10 cellular contexts compared by ENCODE assay signal in genomic region chr18:23143871-23144270, GRCh38. TPM values are rescaled to one million over a fixed set of nuclear protein-coding genes. Genes with fewer than 3 reads are reported as not detected.
DNase-seq lines count a peak whose midpoint lies in the region; ATAC-seq, FAIRE-seq and TF ChIP-seq lines count a peak whose summit lies in the region.
"Had no signal": no experiment of that assay in that cellular context is flagged by ENCODE, and none has a peak within 500 bp of the region (broad histone marks: within the 10 kb centered on the region; RNA-seq: fewer than 3 reads in every experiment).

No MANE protein-coding gene starts in this region.

- H3K27ac Mint-ChIP-seq in stimulated activated naive CD8-positive, alpha-beta T cell treated with anti-CD3 and anti-CD28 coated beads, Interleukin-15, amount 100 ng/mL, for 72 hours = peak overlapping the region; percentile 4 to 43

- no peaks in the 10 kb centered on the region for H3K79me2 ChIP-seq in keratinocyte (ENCODE audit: control insufficient read depth, insufficient read depth, low read length)

- no peak for TF ChIP-seq CTCF in keratinocyte (optimal IDR thresholded peaks at IDR 0.05 in 1 of 3, IDR thresholded peaks at IDR 0.05 in 1 of 3, conservative IDR thresholded peaks at IDR 0.05 in 1 of 3; ENCODE audit: extremely low read depth in 1 of 3, insufficient read depth in 2 of 3, low read length in 3 of 3)

- peaks cover 36% of the 10 kb centered on the region for H3K4me1 Mint-ChIP-seq in stimulated activated naive CD8-positive, alpha-beta T cell treated with anti-CD3 and anti-CD28 coated beads, Interleukin-15, amount 100 ng/mL, for 72 hours

- in situ Hi-C loops in KBM-7 (cut with MboI; ENCODE audit: low pct_unique_long_range_greater_than_20kb, low sequenced_read_pairs) = loop anchor here (25.0 kb wide), 1 partner anchor 218 kb away; no protein-coding TSS in a partner anchor

- H3K9me3 Mint-ChIP-seq in stimulated activated naive CD8-positive, alpha-beta T cell treated with anti-CD3 and anti-CD28 coated beads, Interleukin-15, amount 100 ng/mL, for 72 hours = no peaks in the 10 kb centered on the region

- H3K4me3 Mint-ChIP-seq in stimulated activated naive CD8-positive, alpha-beta T cell treated with anti-CD3 and anti-CD28 coated beads, Interleukin-15, amount 100 ng/mL, for 72 hours = peak overlapping the region in 1 of 2 donors; percentile 24

- no peak for ATAC-seq in stimulated activated naive CD8-positive, alpha-beta T cell treated with anti-CD3 and anti-CD28 coated beads, Interleukin-15, amount 100 ng/mL, for 72 hours

- H3K27ac ChIP-seq in keratinocyte (ENCODE audit: control insufficient read depth, insufficient read depth, low read length) = no peak overlapping the region

- peak overlapping the region; percentile 61 for H2AFZ ChIP-seq in keratinocyte (ENCODE audit: control insufficient read depth, low read length)

- no peak overlapping the region for H3K4me3 ChIP-seq in keratinocyte (ENCODE audit: control insufficient read depth in 2 of 3, extremely low read depth in 1 of 3, insufficient read depth in 2 of 3, low read depth in 1 of 3, low read length in 3 of 3)

- dilution Hi-C loops in keratinocyte (cut with MboI; ENCODE audit: extremely low pct_ligation_motif_present, low sequenced_read_pairs) = no loop called here

- peaks cover 22% of the 10 kb centered on the region for H3K4me1 ChIP-seq in keratinocyte (ENCODE audit: control insufficient read depth, extremely low read depth, insufficient read depth, low read length)

- FAIRE-seq in keratinocyte (lab: Jason Lieb, UNC) = no peak

- H3K36me3 ChIP-seq in keratinocyte (ENCODE audit: control insufficient read depth in 2 of 2, extremely low read depth in 1 of 2, insufficient read depth in 2 of 2, low read length in 2 of 2) = no peaks in the 10 kb centered on the region

- H3K27me3 ChIP-seq in keratinocyte (ENCODE audit: control insufficient read depth, extremely low read depth, insufficient read depth, low read length) = no peaks in the 10 kb centered on the region

- H3K9ac ChIP-seq in keratinocyte (ENCODE audit: control insufficient read depth, extremely low read depth, insufficient read depth, low read length) = peak overlapping the region; percentile 36

- no peaks in the 10 kb centered on the region for H4K20me1 ChIP-seq in keratinocyte (ENCODE audit: control insufficient read depth, extremely low read depth, insufficient read depth, low read length)

- peaks cover 10% of the 10 kb centered on the region for H3K27me3 Mint-ChIP-seq in stimulated activated naive CD8-positive, alpha-beta T cell treated with anti-CD3 and anti-CD28 coated beads, Interleukin-15, amount 100 ng/mL, for 72 hours

- H3K9me1 ChIP-seq in keratinocyte (ENCODE audit: control insufficient read depth, extremely low read depth, insufficient read depth, low read length) = no peaks in the 10 kb centered on the region

- DNase-seq in KBM-7 (peak; percentile 52), amniotic epithelial cell (ENCODE audit: low read depth) (peak; percentile 57), keratinocyte (ENCODE audit: low read depth, low spot score) (no peak), cerebellar nuclear complex (lab: John Stamatoyannopoulos, UW) (no peak), NCI-H510A (lab: John Stamatoyannopoulos, UW) (no peak), erythroblast (lab: John Stamatoyannopoulos, UW) (no peak), NOMO-1 treated with DMSO at 0.1 percent for 48 hours (lab: John Stamatoyannopoulos, UW; ENCODE audit: unreplicated experiment) (no peak)
- DNase-seq in stimulated activated naive CD8-positive, alpha-beta T cell treated with anti-CD3 and anti-CD28 coated beads, Interleukin-15, amount 100 ng/mL, for 72 hours = no peak
- DNase-seq: amniotic stem cell, MM.1S had no signal

- no peak for TF ChIP-seq POLR2A in erythroblast (IDR thresholded peaks at IDR 0.05; ENCODE audit: low read length)

- no peaks in the 10 kb centered on the region for H3K9me3 ChIP-seq in keratinocyte (ENCODE audit: control insufficient read depth, low read depth, low read length)

- H3K4me2 ChIP-seq in keratinocyte (ENCODE audit: control insufficient read depth, extremely low read depth, insufficient read depth, low read depth, low read length) = no peak overlapping the region

RNA-seq across cellular contexts. Expression of gene CABLES1, which starts 8.6 kb away (rescaled TPM):
- 0.63 to 1.2 TPM (median 1.00 TPM) in 3 replicates for polyA plus RNA-seq in keratinocyte
- polyA plus RNA-seq in keratinocyte (2011; ENCODE audit: low read depth) = 3.1 TPM
- 1.1 and 1.3 TPM in 2 replicates for polyA plus RNA-seq in keratinocyte (2011; cell fraction: cytosol; rRNA removed)
- polyA plus RNA-seq in keratinocyte (2011; cell fraction: nucleus; rRNA removed) = 1.4 TPM in 2 replicates
- 1.3 and 1.5 TPM in 2 replicates for polyA plus RNA-seq in keratinocyte (2012; ENCODE audit: low replicate concordance)
- 0.69 to 3.3 TPM (median 0.72 TPM) in 3 replicates for polyA minus RNA-seq in keratinocyte
- not detected for polyA minus RNA-seq in keratinocyte (2011; cell fraction: cytosol; rRNA and poly(A)+ RNA removed)
- polyA minus RNA-seq in keratinocyte (2011; cell fraction: nucleus; rRNA and poly(A)+ RNA removed) = 0.84 and 2.3 TPM in 2 replicates

Comparison
In these comparisons a context has a peak if more than half of its experiments do, and no peak if none do; other contexts are left out.
1. DNase-seq: peak in KBM-7 (single experiment) and amniotic epithelial cell (single experiment); none in keratinocyte (single experiment), stimulated activated naive CD8-positive, alpha-beta T cell treated with anti-CD3 and anti-CD28 coated beads, Interleukin-15, amount 100 ng/mL, for 72 hours (0 of 2), cerebellar nuclear complex (0 of 2), NCI-H510A (single experiment), erythroblast (0 of 2) and NOMO-1 treated with DMSO at 0.1 percent for 48 hours (single experiment).